18 cellular contexts compared by ENCODE assay signal in genomic region chr2:194087569-194087968, GRCh38.
DNase-seq lines count a peak whose midpoint lies in the region; ATAC-seq and TF ChIP-seq lines count a peak whose summit lies in the region.
"Had no signal": no experiment of that assay in that cellular context is flagged by ENCODE, and none has a peak within 500 bp of the region (broad histone marks: within the 10 kb centered on the region; RNA-seq: fewer than 3 reads in every experiment).

No MANE protein-coding gene starts in this region.

- H3K4me3 ChIP-seq in cardiac fibroblast (replicated peaks in 1 of 2; ENCODE audit: low read depth in 2 of 2, low read length in 2 of 2) (no peak overlapping the region), skeletal muscle cell (ENCODE audit: low read depth, low read length) (no peak overlapping the region)
- H3K4me3 ChIP-seq: coronary artery, tibial artery had no signal

- no peak for ATAC-seq in HG03432 (IDR thresholded peaks at IDR 0.05; ENCODE audit: unreplicated experiment)
- ATAC-seq: foreskin keratinocyte; stimulated activated naive B cell treated with anti-CD40 and anti-IgM and Interleukin-4, amounts not matched to agents 10 μg/mL and 1 μg/mL and 100 μg/mL, for 72 hours had no signal

- DNase-seq in NCI-H345 (lab: John Stamatoyannopoulos, UW) (peak; percentile 21), NCI-H345 treated with DMSO at 0.1 percent for 48 hours (lab: John Stamatoyannopoulos, UW; ENCODE audit: unreplicated experiment) (no peak), NCI-H446 (lab: John Stamatoyannopoulos, UW) (peak; percentile 90 to 91), cardiac fibroblast (ENCODE audit: low read depth in 2 of 2) (peak; percentile 39 to 58), skeletal muscle cell (ENCODE audit: low read depth) (peak; percentile 13), epidermal melanocyte (ENCODE audit: insufficient read length, low spot score) (no peak)
- DNase-seq in activated CD4-positive, CD25-positive, alpha-beta regulatory T cell (lab: John Stamatoyannopoulos, UW) = no peak
- DNase-seq: activated CD4-positive, alpha-beta T cell treated with anti-CD3 and anti-CD28 coated beads, Interleukin-2, amount 50 U/mL, for 48 hours; activated naive CD4-positive, alpha-beta T cell treated with Interleukin-2 at 50 U/mL for 16 hours; C1 segment of cervical spinal cord; foreskin keratinocyte; IMR-90; NK-92 treated with Interleukin-12 subunit alpha and Interleukin-12 subunit beta, amount 100 ng/mL, for 24 hours; RPMI8226; stimulated activated naive B cell treated with anti-CD40 and anti-IgM and Interleukin-4, amounts not matched to agents 10 μg/mL and 1 μg/mL and 100 μg/mL, for 72 hours; tibial artery had no signal

- TF ChIP-seq CTCF in cardiac fibroblast (IDR thresholded peaks at IDR 0.05; ENCODE audit: low read depth, low read length) = no peak

Comparison
In these comparisons a context has a peak if more than half of its experiments do, and no peak if none do; other contexts are left out.
1. DNase-seq: peak in NCI-H345 (single experiment), NCI-H446 (2 of 2), cardiac fibroblast (2 of 2) and skeletal muscle cell (single experiment); none in NCI-H345 treated with DMSO at 0.1 percent for 48 hours (single experiment), epidermal melanocyte (single experiment) and activated CD4-positive, CD25-positive, alpha-beta regulatory T cell (0 of 4).